Comparison of ENCODE assay signal across 1 cellular context in the genomic region with DNA sequence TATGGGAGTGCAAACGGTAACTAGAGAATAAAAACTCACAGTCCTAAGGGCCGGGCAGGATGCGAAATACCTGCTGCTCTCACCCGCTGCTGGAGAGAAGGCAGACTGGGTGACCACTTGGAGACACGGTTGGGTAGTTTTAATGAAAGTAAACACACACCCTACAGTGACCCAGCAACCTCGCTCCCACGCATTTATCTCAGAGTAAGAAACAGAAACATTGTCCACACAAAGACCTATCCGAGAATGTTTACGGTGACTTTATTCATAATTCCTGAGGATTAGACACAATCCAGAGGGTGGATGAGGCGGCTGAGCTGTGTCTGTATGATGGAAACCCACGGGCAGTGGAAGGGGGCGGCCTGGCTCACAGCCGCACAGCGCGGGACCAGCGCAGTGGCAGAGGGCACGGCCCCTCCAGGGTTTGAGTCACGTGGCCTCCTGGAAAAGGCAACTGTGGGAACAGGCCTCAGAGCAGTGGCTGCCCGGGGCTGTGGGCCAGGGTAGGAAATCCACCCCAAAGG.
TF ChIP-seq lines count a peak whose summit lies in the region.

No MANE protein-coding gene starts in this region.

TF ChIP-seq in GM23338, 12 proteins besides CTCF, POLR2A, EP300 and RAD21 (continued from another document):
- TF ChIP-seq, protein P1, sequence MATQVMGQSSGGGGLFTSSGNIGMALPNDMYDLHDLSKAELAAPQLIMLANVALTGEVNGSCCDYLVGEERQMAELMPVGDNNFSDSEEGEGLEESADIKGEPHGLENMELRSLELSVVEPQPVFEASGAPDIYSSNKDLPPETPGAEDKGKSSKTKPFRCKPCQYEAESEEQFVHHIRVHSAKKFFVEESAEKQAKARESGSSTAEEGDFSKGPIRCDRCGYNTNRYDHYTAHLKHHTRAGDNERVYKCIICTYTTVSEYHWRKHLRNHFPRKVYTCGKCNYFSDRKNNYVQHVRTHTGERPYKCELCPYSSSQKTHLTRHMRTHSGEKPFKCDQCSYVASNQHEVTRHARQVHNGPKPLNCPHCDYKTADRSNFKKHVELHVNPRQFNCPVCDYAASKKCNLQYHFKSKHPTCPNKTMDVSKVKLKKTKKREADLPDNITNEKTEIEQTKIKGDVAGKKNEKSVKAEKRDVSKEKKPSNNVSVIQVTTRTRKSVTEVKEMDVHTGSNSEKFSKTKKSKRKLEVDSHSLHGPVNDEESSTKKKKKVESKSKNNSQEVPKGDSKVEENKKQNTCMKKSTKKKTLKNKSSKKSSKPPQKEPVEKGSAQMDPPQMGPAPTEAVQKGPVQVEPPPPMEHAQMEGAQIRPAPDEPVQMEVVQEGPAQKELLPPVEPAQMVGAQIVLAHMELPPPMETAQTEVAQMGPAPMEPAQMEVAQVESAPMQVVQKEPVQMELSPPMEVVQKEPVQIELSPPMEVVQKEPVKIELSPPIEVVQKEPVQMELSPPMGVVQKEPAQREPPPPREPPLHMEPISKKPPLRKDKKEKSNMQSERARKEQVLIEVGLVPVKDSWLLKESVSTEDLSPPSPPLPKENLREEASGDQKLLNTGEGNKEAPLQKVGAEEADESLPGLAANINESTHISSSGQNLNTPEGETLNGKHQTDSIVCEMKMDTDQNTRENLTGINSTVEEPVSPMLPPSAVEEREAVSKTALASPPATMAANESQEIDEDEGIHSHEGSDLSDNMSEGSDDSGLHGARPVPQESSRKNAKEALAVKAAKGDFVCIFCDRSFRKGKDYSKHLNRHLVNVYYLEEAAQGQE (IDR thresholded peaks at IDR 0.05; ENCODE audit: unreplicated experiment), result no peak
- TF ChIP-seq EZH2 (IDR thresholded peaks at IDR 0.05; ENCODE audit: low read depth, unreplicated experiment) (no peak), EZH2phosphoT487 (IDR thresholded peaks at IDR 0.05; ENCODE audit: unreplicated experiment) (no peak), CREB1 (CRISPR knock-in tag; IDR thresholded peaks at IDR 0.05; ENCODE audit: low read depth) (no peak), NANOG (IDR thresholded peaks at IDR 0.05; ENCODE audit: borderline replicate concordance) (no peak)
- TF ChIP-seq, protein P2, sequence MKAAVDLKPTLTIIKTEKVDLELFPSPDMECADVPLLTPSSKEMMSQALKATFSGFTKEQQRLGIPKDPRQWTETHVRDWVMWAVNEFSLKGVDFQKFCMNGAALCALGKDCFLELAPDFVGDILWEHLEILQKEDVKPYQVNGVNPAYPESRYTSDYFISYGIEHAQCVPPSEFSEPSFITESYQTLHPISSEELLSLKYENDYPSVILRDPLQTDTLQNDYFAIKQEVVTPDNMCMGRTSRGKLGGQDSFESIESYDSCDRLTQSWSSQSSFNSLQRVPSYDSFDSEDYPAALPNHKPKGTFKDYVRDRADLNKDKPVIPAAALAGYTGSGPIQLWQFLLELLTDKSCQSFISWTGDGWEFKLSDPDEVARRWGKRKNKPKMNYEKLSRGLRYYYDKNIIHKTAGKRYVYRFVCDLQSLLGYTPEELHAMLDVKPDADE (IDR thresholded peaks at IDR 0.05), result no peak
